In the genomic region with DNA sequence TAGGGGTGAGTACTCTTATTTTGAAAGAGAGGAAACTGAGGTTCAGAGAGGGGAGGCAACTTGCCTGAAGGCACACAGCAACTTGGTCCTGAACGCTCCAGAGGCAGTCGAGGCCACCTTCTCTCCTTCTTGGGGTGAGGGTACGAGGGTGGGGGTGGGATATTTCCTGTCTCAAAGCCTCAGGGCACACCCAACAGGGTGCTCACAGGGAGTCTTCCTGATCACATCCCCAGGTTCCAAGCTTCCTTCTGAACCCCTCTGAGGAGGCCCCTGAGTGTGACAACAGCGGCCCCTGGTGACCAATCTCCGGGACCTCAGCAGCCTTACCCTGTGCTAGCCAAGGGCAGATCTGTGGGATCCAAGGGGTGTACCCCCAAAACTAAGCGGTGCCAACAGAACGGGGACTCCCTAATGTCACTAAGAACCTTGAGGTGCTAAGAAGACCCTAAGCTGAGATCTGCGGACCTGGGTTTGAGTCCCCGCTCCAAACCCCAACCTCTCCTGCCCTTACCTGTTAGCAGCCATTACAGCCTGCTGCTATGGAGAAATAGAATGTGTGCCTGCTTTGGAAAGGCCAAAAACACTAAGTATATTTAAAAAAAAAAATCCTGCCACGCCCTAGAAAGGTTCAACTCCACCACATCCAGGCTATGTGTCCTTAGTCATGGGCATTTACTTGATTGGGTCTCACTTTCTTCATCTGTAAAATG, we compare ENCODE assay signal across 9 cellular contexts. TPM values are rescaled to one million over a fixed set of nuclear protein-coding genes. Genes with fewer than 3 reads are reported as not detected.
DNase-seq lines count a peak whose midpoint lies in the region; ATAC-seq and TF ChIP-seq lines count a peak whose summit lies in the region.
"Had no signal": no experiment of that assay in that cellular context is flagged by ENCODE, and none has a peak within 500 bp of the region (broad histone marks: within the 10 kb centered on the region; RNA-seq: fewer than 3 reads in every experiment).

No MANE protein-coding gene starts in this region.

- H3K14ac ChIP-seq in neuronal stem cell (ENCODE audit: low read length) = no peak overlapping the region

- DNase-seq in Caco-2 = peak; percentile 81 to 85
- peak; percentile 63 for DNase-seq in HK-2 (ENCODE audit: unreplicated experiment)
- peak; percentile 83 for DNase-seq in PC-3
- peak; percentile 67 for DNase-seq in activated T-cell treated with anti-CD3 and anti-CD28 coated beads, Interleukin-2, amount 50 U/mL, for 4 hours
- DNase-seq in fibroblast of pulmonary artery (ENCODE audit: low read depth) = peak; percentile 73
- DNase-seq in neuronal stem cell (ENCODE audit: low spot score) = peak; percentile 70
- peak; percentile 66 to 67 for DNase-seq in stimulated activated naive CD8-positive, alpha-beta T cell treated with anti-CD3 and anti-CD28 coated beads, Interleukin-15, amount 100 ng/mL, for 72 hours

- peak; percentile 79 to 94 for TF ChIP-seq CTCF in Caco-2 (IDR thresholded peaks at IDR 0.05; ENCODE audit: insufficient read depth in 1 of 2, low read depth in 1 of 2, low read length in 1 of 2, severe bottlenecking in 1 of 2, unreplicated experiment in 1 of 2)
- peak; percentile 99 for TF ChIP-seq CTCF in PC-3 (conservative IDR thresholded peaks at IDR 0.05; ENCODE audit: low read depth, low read length)
- peak; percentile 97 for TF ChIP-seq CTCF in fibroblast of pulmonary artery (IDR thresholded peaks at IDR 0.05; ENCODE audit: low read length, missing control alignments)

- H3K4me3 ChIP-seq in Caco-2 (ENCODE audit: low read depth, low read length) (no peak overlapping the region), PC-3 (ENCODE audit: low read length) (no peak overlapping the region), fibroblast of pulmonary artery (replicated peaks; ENCODE audit: low read depth, low read length) (no peak overlapping the region), neuronal stem cell (ENCODE audit: low read length in 2 of 2) (no peak overlapping the region)

- CTCF ChIA-PET in Caco-2 (lab: Charles Lee) = interaction anchor here (0.6 to 4.4 kb wide), 18 partner anchors 9 to 347 kb away, joined by 3 to 69 read pairs (median 4); a partner anchor contains a TSS
- CTCF ChIA-PET in PC-3 (lab: Charles Lee) = interaction anchor here (0.5 to 1.9 kb wide), 5 partner anchors 21 to 347 kb away, joined by 3 to 28 read pairs (median 4); a partner anchor contains a TSS

- ATAC-seq in PC-3 (peak; percentile 62), GM21528 (IDR thresholded peaks at IDR 0.05; ENCODE audit: low FRiP score, unreplicated experiment) (no peak)
- ATAC-seq in activated T-cell treated with anti-CD3 and anti-CD28 coated beads, Interleukin-2, amount 50 U/mL, for 4 hours = peak; percentile 82
- peak; percentile 80 for ATAC-seq in stimulated activated naive CD8-positive, alpha-beta T cell treated with anti-CD3 and anti-CD28 coated beads, Interleukin-15, amount 100 ng/mL, for 72 hours

- no peaks in the 10 kb centered on the region for H3F3A ChIP-seq in PC-3 (ENCODE audit: low read length, unreplicated experiment)

- H2BK12ac ChIP-seq in neuronal stem cell (ENCODE audit: low read length) = no peak overlapping the region

- H3K4ac ChIP-seq in neuronal stem cell (ENCODE audit: low read length) = no peak overlapping the region

- no peak overlapping the region for H4K8ac ChIP-seq in neuronal stem cell (ENCODE audit: low read depth, low read length)

- H3K27ac Mint-ChIP-seq in Caco-2 (ENCODE audit: unreplicated experiment) = no peak overlapping the region
- no peak overlapping the region for H3K27ac Mint-ChIP-seq in stimulated activated naive CD8-positive, alpha-beta T cell treated with anti-CD3 and anti-CD28 coated beads, Interleukin-15, amount 100 ng/mL, for 72 hours
- H3K27ac Mint-ChIP-seq: T-helper 1 cell treated with Interleukin-12 subunit alpha and Interleukin-12 subunit beta and Interleukin-4 antibody, amounts not matched to agents 30 μg/mL and 1 μg/mL, for 36 hours had no signal

- WGBS in neuronal stem cell (ENCODE audit: extremely low coverage in 2 of 2, insufficient read length in 2 of 2, insufficient replicate concordance in 1 of 2), 2 donors = no CpG with 5 or more reads among the region's 10 CpGs

- no peaks in the 10 kb centered on the region for H3K27me3 Mint-ChIP-seq in Caco-2 (ENCODE audit: insufficient read depth, unreplicated experiment)
- H3K27me3 Mint-ChIP-seq in activated T-cell treated with anti-CD3 and anti-CD28 coated beads, Interleukin-2, amount 50 U/mL, for 4 hours (ENCODE audit: low read depth) = no peaks in the 10 kb centered on the region
- peaks cover 9% of the 10 kb centered on the region for H3K27me3 Mint-ChIP-seq in stimulated activated naive CD8-positive, alpha-beta T cell treated with anti-CD3 and anti-CD28 coated beads, Interleukin-15, amount 100 ng/mL, for 72 hours

- H3K4me1 ChIP-seq in Caco-2 (peaks cover 7% of the 10 kb centered on the region; the same call in 1 of the 2 replicates), PC-3 (ENCODE audit: insufficient read depth, low read length) (peaks cover 27% of the 10 kb centered on the region), neuronal stem cell (ENCODE audit: control insufficient read depth in 2 of 2, insufficient read depth in 1 of 2, low read depth in 1 of 2, low read length in 2 of 2) (peaks cover 4 to 17% of the 10 kb centered on the region in 2 donors)

- H2BK15ac ChIP-seq in neuronal stem cell (ENCODE audit: low read length) = peak overlapping the region; percentile 49

- H3K18ac ChIP-seq in neuronal stem cell (ENCODE audit: low read length) = no peak overlapping the region

- no peaks in the 10 kb centered on the region for H3K79me1 ChIP-seq in neuronal stem cell (ENCODE audit: low read depth, low read length)

- BruUV-seq in Caco-2 (replicated peaks; lab: Mats Ljungman, UMichigan) (no TSS peak), PC-3 (replicated peaks; lab: Mats Ljungman, UMichigan) (no TSS peak)

- no peaks in the 10 kb centered on the region for H3K9me2 ChIP-seq in PC-3 (replicated peaks; ENCODE audit: low read length)

- no peaks in the 10 kb centered on the region for H4K20me1 ChIP-seq in PC-3 (ENCODE audit: low read length)

- no peak overlapping the region for H2AFZ ChIP-seq in PC-3 (ENCODE audit: low read length)
- H2AFZ ChIP-seq in neuronal stem cell (ENCODE audit: low read length) = no peak overlapping the region

- no peak overlapping the region for H2AK5ac ChIP-seq in neuronal stem cell (ENCODE audit: low read depth, low read length)

- no peak overlapping the region for H3K23ac ChIP-seq in neuronal stem cell (ENCODE audit: low read depth, low read length, poor library complexity)

- no peaks in the 10 kb centered on the region for H3K9me3 ChIP-seq in Caco-2
- H3K9me3 ChIP-seq in PC-3 (ENCODE audit: low read length) = no peaks in the 10 kb centered on the region
- peaks cover 4 to 11% of the 10 kb centered on the region in 2 donors for H3K9me3 ChIP-seq in neuronal stem cell (replicated peaks in 1 of 2; ENCODE audit: control insufficient read depth in 2 of 2, insufficient read depth in 1 of 2, low read depth in 1 of 2, low read length in 2 of 2)

- H3K27ac ChIP-seq in PC-3 (ENCODE audit: low read length) (no peak overlapping the region), neuronal stem cell (replicated peaks; ENCODE audit: low read length) (no peak overlapping the region)

- no peak overlapping the region for H4K91ac ChIP-seq in neuronal stem cell (ENCODE audit: low read depth, low read length, poor library complexity)

- H3K4me1 Mint-ChIP-seq in Caco-2 (ENCODE audit: low read depth, unreplicated experiment) = peaks cover 12% of the 10 kb centered on the region
- H3K4me1 Mint-ChIP-seq in activated T-cell treated with anti-CD3 and anti-CD28 coated beads, Interleukin-2, amount 50 U/mL, for 4 hours (ENCODE audit: low read depth) = peaks cover 10% of the 10 kb centered on the region
- peaks cover 24% of the 10 kb centered on the region for H3K4me1 Mint-ChIP-seq in stimulated activated naive CD8-positive, alpha-beta T cell treated with anti-CD3 and anti-CD28 coated beads, Interleukin-15, amount 100 ng/mL, for 72 hours

- H3K9ac ChIP-seq in PC-3 (ENCODE audit: low read length) = no peak overlapping the region
- no peak overlapping the region for H3K9ac ChIP-seq in neuronal stem cell (ENCODE audit: low read depth, low read length, poor library complexity)

- H3K9me3 Mint-ChIP-seq in Caco-2 (ENCODE audit: unreplicated experiment) = no peaks in the 10 kb centered on the region
- H3K9me3 Mint-ChIP-seq in activated T-cell treated with anti-CD3 and anti-CD28 coated beads, Interleukin-2, amount 50 U/mL, for 4 hours = no peaks in the 10 kb centered on the region
- peaks cover 0 to 6% of the 10 kb centered on the region in 2 donors for H3K9me3 Mint-ChIP-seq in stimulated activated naive CD8-positive, alpha-beta T cell treated with anti-CD3 and anti-CD28 coated beads, Interleukin-15, amount 100 ng/mL, for 72 hours
- H3K9me3 Mint-ChIP-seq: T-helper 1 cell treated with Interleukin-12 subunit alpha and Interleukin-12 subunit beta and Interleukin-4 antibody, amounts not matched to agents 30 μg/mL and 1 μg/mL, for 36 hours had no signal

- peaks cover 10% of the 10 kb centered on the region for H3K36me3 Mint-ChIP-seq in Caco-2 (ENCODE audit: insufficient read depth, unreplicated experiment)
- no peaks in the 10 kb centered on the region for H3K36me3 Mint-ChIP-seq in activated T-cell treated with anti-CD3 and anti-CD28 coated beads, Interleukin-2, amount 50 U/mL, for 4 hours (ENCODE audit: insufficient read depth)

- H3K27me3 ChIP-seq in Caco-2 (replicated peaks; ENCODE audit: control insufficient read depth, insufficient read depth, low read length) (no peaks in the 10 kb centered on the region), PC-3 (ENCODE audit: low read length) (no peaks in the 10 kb centered on the region), neuronal stem cell (ENCODE audit: control insufficient read depth in 3 of 3, insufficient read depth in 3 of 3, low read depth in 1 of 3, low read length in 3 of 3) (no peaks in the 10 kb centered on the region)

- H3K4me3 Mint-ChIP-seq in Caco-2 (ENCODE audit: unreplicated experiment) = no peak overlapping the region
- no peak overlapping the region for H3K4me3 Mint-ChIP-seq in activated T-cell treated with anti-CD3 and anti-CD28 coated beads, Interleukin-2, amount 50 U/mL, for 4 hours
- H3K4me3 Mint-ChIP-seq in stimulated activated naive CD8-positive, alpha-beta T cell treated with anti-CD3 and anti-CD28 coated beads, Interleukin-15, amount 100 ng/mL, for 72 hours = no peak overlapping the region
- H3K4me3 Mint-ChIP-seq: T-helper 1 cell treated with Interleukin-12 subunit alpha and Interleukin-12 subunit beta and Interleukin-4 antibody, amounts not matched to agents 30 μg/mL and 1 μg/mL, for 36 hours had no signal

- POLR2A ChIA-PET in Caco-2 (lab: Charles Lee) (no interaction called here), PC-3 (lab: Charles Lee; ENCODE audit: unreplicated experiment) (interaction anchor here (0.6 kb wide), 1 partner anchor 12 kb away, joined by 3 read pairs; no protein-coding TSS in a partner anchor)

- no peak overlapping the region for H2BK5ac ChIP-seq in neuronal stem cell (ENCODE audit: low read length)

- H3K4me2 ChIP-seq in PC-3 (ENCODE audit: low read length) (no peak overlapping the region), neuronal stem cell (ENCODE audit: insufficient read depth, low read length, poor library complexity, severe bottlenecking) (no peak overlapping the region)

- H2BK120ac ChIP-seq in neuronal stem cell (ENCODE audit: low read depth, low read length) = no peak overlapping the region

- peaks cover 14% of the 10 kb centered on the region for H3K79me2 ChIP-seq in PC-3 (ENCODE audit: low read length)

- intact Hi-C loops in Caco-2 (cut with micrococcal nuclease; ENCODE audit: unreplicated experiment) = loop anchor here (1.0 kb wide), 3 partner anchors 56 to 257 kb away; no protein-coding TSS in a partner anchor
- intact Hi-C loops in PC-3 (cut with micrococcal nuclease) = loop anchor here (1.0 to 2.0 kb wide), 4 partner anchors 65 to 347 kb away; no protein-coding TSS in a partner anchor

- H3K36me3 ChIP-seq in Caco-2 (ENCODE audit: control insufficient read depth, insufficient read depth, low read length) = no peaks in the 10 kb centered on the region
- H3K36me3 ChIP-seq in PC-3 (ENCODE audit: low read depth, low read length) = no peaks in the 10 kb centered on the region
- no peaks in the 10 kb centered on the region for H3K36me3 ChIP-seq in neuronal stem cell (replicated peaks in 1 of 2; ENCODE audit: control insufficient read depth in 2 of 2, insufficient read depth in 2 of 2, low read length in 2 of 2)

RNA-seq across cellular contexts. Expression of a gene that starts 57.9 kb away (rescaled TPM):
- total RNA-seq in Caco-2 (2022) (not detected in 2 replicates), PC-3 (2014; rRNA removed) (1.6 and 2.4 TPM in 2 replicates)
- total RNA-seq in activated T-cell treated with anti-CD3 and anti-CD28 coated beads, Interleukin-2, amount 50 U/mL, for 4 hours = not detected
- polyA plus RNA-seq in neuronal stem cell (2013, experiment 1 of 2) = 3.5 TPM
- 3.6 TPM for polyA plus RNA-seq in neuronal stem cell (2013, experiment 2 of 2)
